ENCODE assay signal across 10 cellular contexts in the genomic region with DNA sequence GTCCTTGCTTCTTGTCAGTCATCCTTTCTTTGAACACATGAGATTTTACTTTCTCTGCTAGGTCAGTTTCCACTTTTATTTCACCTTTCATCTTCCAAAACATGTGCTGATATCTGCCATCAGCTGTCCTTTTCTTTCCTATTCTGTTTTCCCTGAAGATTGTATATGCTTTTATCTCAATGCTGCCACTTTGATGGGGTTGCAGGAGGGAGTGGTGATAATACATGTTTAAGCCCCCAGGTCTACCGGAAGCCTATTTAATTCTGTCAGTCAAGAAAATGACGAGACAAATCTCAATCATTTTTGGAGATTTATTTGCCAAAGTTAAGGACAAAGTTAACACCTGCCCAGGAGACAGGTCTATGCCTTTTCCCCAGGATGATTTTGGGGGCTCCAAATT.
"Had no signal": no experiment of that assay in that cellular context is flagged by ENCODE, and none has a peak within 500 bp of the region (broad histone marks: within the 10 kb centered on the region; RNA-seq: fewer than 3 reads in every experiment).

No MANE protein-coding gene starts in this region.

- H3K4me2 ChIP-seq: KMS-11 had no signal

- H3K36me3 ChIP-seq: HAP-1 had no signal

- H3K4me1 ChIP-seq: HAP-1 had no signal

- DNase-seq: GOT3, HFFc6, IMR-90, Karpas-422, KBM-7 had no signal

- FAIRE-seq: H54, HTR-8/SVneo had no signal

- H3K4me3 Mint-ChIP-seq: HFFc6 had no signal

- H3K9ac ChIP-seq: KMS-11 had no signal

- H3K9me3 ChIP-seq: HAP-1 had no signal

- ATAC-seq: HCT116 had no signal

- H3K27ac ChIP-seq: KMS-11 had no signal

- H3K27ac Mint-ChIP-seq: HFFc6 had no signal

- H3K4me3 ChIP-seq: HAP-1 had no signal

- H3K9me3 Mint-ChIP-seq: HFFc6 had no signal
